Comparison of ENCODE assay signal across 18 cellular contexts in genomic region chr2:28068098-28068497, GRCh38.
DNase-seq lines count a peak whose midpoint lies in the region; ATAC-seq, FAIRE-seq and TF ChIP-seq lines count a peak whose summit lies in the region.
"Had no signal": no experiment of that assay in that cellular context is flagged by ENCODE, and none has a peak within 500 bp of the region (broad histone marks: within the 10 kb centered on the region; RNA-seq: fewer than 3 reads in every experiment).

No MANE protein-coding gene starts in this region.

- H3K79me2 ChIP-seq in HepG2 (ENCODE audit: insufficient read depth, low read length) (no peaks in the 10 kb centered on the region), endothelial cell of umbilical vein (ENCODE audit: control insufficient read depth, insufficient read depth, low read length) (no peaks in the 10 kb centered on the region)

- dilution Hi-C loops in endothelial cell of umbilical vein (cut with MboI; ENCODE audit: extremely low pct_ligation_motif_present, low sequenced_read_pairs), result no loop called here

- no peak for TF ChIP-seq CTCF in HepG2 (CRISPR knock-in tag; IDR thresholded peaks at IDR 0.05)
- no peak for TF ChIP-seq CTCF in right lobe of liver (IDR thresholded peaks at IDR 0.05)
- no peak for TF ChIP-seq CTCF in endothelial cell of umbilical vein (IDR thresholded peaks at IDR 0.05; ENCODE audit: extremely low read depth in 1 of 2, insufficient read depth in 1 of 2, low read depth in 1 of 2, low read length in 2 of 2)
- TF ChIP-seq CTCF in transverse colon (IDR thresholded peaks at IDR 0.05), result no peak

- DNase-seq in HepG2 (ENCODE audit: low spot score) (no peak), right lobe of liver (no peak), NOMO-1 (lab: John Stamatoyannopoulos, UW; ENCODE audit: unreplicated experiment in 2 of 2) (peak; percentile 69 to 91), endothelial cell of umbilical vein (ENCODE audit: low read depth, low spot score) (peak; percentile 67), transverse colon (no peak), NCI-H2196 treated with DMSO at 0.1 percent for 48 hours (lab: John Stamatoyannopoulos, UW; ENCODE audit: unreplicated experiment) (no peak)
- no peak for DNase-seq in stimulated activated naive CD4-positive, alpha-beta T cell treated with Interleukin-2 at 50 U/mL for 16 hours (lab: John Stamatoyannopoulos, UW)
- DNase-seq: activated naive CD8-positive, alpha-beta T cell treated with anti-CD3 and anti-CD28 coated beads, Interleukin-2, amount 10 ng/mL, durations not matched to agents 7 days and 5 days; activated T-cell treated with anti-CD3 and anti-CD28 coated beads, Interleukin-2, amount 50 U/mL, for 72 hours; brain microvascular endothelial cell; CD8-positive, alpha-beta T cell; DND-41; H9; heart right ventricle; islet precursor cell; NCI-H2107; NCI-H82 had no signal

- BruUV-seq in HepG2 (replicated peaks; lab: Mats Ljungman, UMichigan), result no TSS peak
- BruUV-seq in endothelial cell of umbilical vein (replicated peaks; lab: Mats Ljungman, UMichigan), result no TSS peak

- H3K36me3 ChIP-seq in HepG2 (replicated peaks in 1 of 2; ENCODE audit: control insufficient read depth in 1 of 2, insufficient read depth in 2 of 2, low read length in 2 of 2) (peaks cover 0 to 3% of the 10 kb centered on the region in 2 experiments; a peak in 1 of 5 replicates), right lobe of liver (no peaks in the 10 kb centered on the region), endothelial cell of umbilical vein (ENCODE audit: control insufficient read depth in 2 of 2, extremely low read depth in 1 of 2, insufficient read depth in 2 of 2, low read length in 2 of 2) (no peaks in the 10 kb centered on the region), transverse colon (no peaks in the 10 kb centered on the region)
- H3K36me3 ChIP-seq: brain microvascular endothelial cell had no signal

- H3K9me3 ChIP-seq in HepG2 (ENCODE audit: low read length), result no peaks in the 10 kb centered on the region
- no peaks in the 10 kb centered on the region for H3K9me3 ChIP-seq in right lobe of liver
- H3K9me3 ChIP-seq in endothelial cell of umbilical vein (replicated peaks; ENCODE audit: control insufficient read depth, insufficient read depth, low read length), result no peaks in the 10 kb centered on the region
- H3K9me3 ChIP-seq in transverse colon, result no peaks in the 10 kb centered on the region
- H3K9me3 ChIP-seq: heart right ventricle had no signal

- H3K4me1 ChIP-seq in HepG2 (ENCODE audit: insufficient read depth, low read length) (no peaks in the 10 kb centered on the region), right lobe of liver (no peaks in the 10 kb centered on the region), endothelial cell of umbilical vein (ENCODE audit: control insufficient read depth, extremely low read depth, insufficient read depth, low read length) (no peaks in the 10 kb centered on the region), transverse colon (peaks cover 0 to 8% (median 0%) of the 10 kb centered on the region in 4 donors)

- no peak overlapping the region for H3K4me3 ChIP-seq in HepG2 (replicated peaks in 1 of 3; ENCODE audit: insufficient read depth in 1 of 3, low read depth in 2 of 3, low read length in 3 of 3)
- H3K4me3 ChIP-seq in right lobe of liver, result no peak overlapping the region
- H3K4me3 ChIP-seq in endothelial cell of umbilical vein (replicated peaks in 1 of 3; ENCODE audit: insufficient read depth in 1 of 3, low read depth in 1 of 3, low read length in 3 of 3), result no peak overlapping the region
- no peak overlapping the region for H3K4me3 ChIP-seq in transverse colon
- H3K4me3 ChIP-seq: heart right ventricle had no signal

- no peak for TF ChIP-seq POLR2A in HepG2 (IDR thresholded peaks at IDR 0.05; ENCODE audit: insufficient read depth in 1 of 2, low read depth in 2 of 2, low read length in 2 of 2)
- TF ChIP-seq POLR2A in right lobe of liver (IDR thresholded peaks at IDR 0.05), result no peak
- TF ChIP-seq POLR2A in endothelial cell of umbilical vein (IDR thresholded peaks at IDR 0.05; ENCODE audit: low read depth, low read length), result no peak
- no peak for TF ChIP-seq POLR2A in transverse colon (IDR thresholded peaks at IDR 0.05)

- WGBS in HepG2 (ENCODE audit: low lambda C conversion rate), result 94% methylated on average over 2 of the region's 2 CpGs
- WGBS in right lobe of liver (ENCODE audit: insufficient coverage, low coverage, low lambda C conversion rate, missing lambda C conversion rate), result 63% methylated on average over 2 of the region's 2 CpGs
- 22 to 34% methylated on average over 2 of the region's 2 CpGs for WGBS in transverse colon (ENCODE audit: low coverage in 1 of 2), 2 donors

- no peak overlapping the region for H3K4me2 ChIP-seq in HepG2 (ENCODE audit: low read depth, low read length)
- H3K4me2 ChIP-seq in endothelial cell of umbilical vein (ENCODE audit: insufficient read depth, low read length), result no peak overlapping the region

- H3K9ac ChIP-seq in HepG2 (ENCODE audit: insufficient read depth, low read depth, low read length) (no peak overlapping the region), endothelial cell of umbilical vein (replicated peaks; ENCODE audit: extremely low read depth, insufficient read depth, low read length) (no peak overlapping the region)

- H2AFZ ChIP-seq in HepG2 (ENCODE audit: low read length) (no peak overlapping the region), endothelial cell of umbilical vein (ENCODE audit: low read depth, low read length) (no peak overlapping the region)

- intact Hi-C loops in HepG2 (cut with micrococcal nuclease; ENCODE audit: unreplicated experiment) (no loop called here), right lobe of liver (cut with DNase I) (no loop called here), endothelial cell of umbilical vein (cut with micrococcal nuclease) (no loop called here), transverse colon (cut with DNase I; ENCODE audit: low total_unique reads) (no loop called here)

- in situ Hi-C loops in HepG2 (cut with HindIII; ENCODE audit: extremely low pct_ligation_motif_present, low pct_unique_long_range_greater_than_20kb), result no loop called here
- in situ Hi-C loops in transverse colon (cut with MboI; ENCODE audit: low pct_ligation_motif_present in 1 of 4, low pct_unique_long_range_greater_than_20kb in 1 of 4, low sequenced_read_pairs in 3 of 4), result no loop called here

- no peak for FAIRE-seq in HepG2 (lab: Jason Lieb, UNC)
- no peak for FAIRE-seq in endothelial cell of umbilical vein (lab: Jason Lieb, UNC)

- no peak for TF ChIP-seq EP300 in HepG2 (IDR thresholded peaks at IDR 0.05; ENCODE audit: low read depth in 2 of 2, low read length in 2 of 2)
- TF ChIP-seq EP300 in HepG2 (CRISPR knock-in tag; IDR thresholded peaks at IDR 0.05; ENCODE audit: borderline replicate concordance), result no peak
- TF ChIP-seq EP300 in transverse colon (IDR thresholded peaks at IDR 0.05; ENCODE audit: low read depth), result no peak

- TF ChIP-seq RAD21 in HepG2 (CRISPR knock-in tag; IDR thresholded peaks at IDR 0.05), result no peak

- CTCF ChIA-PET in HepG2 (lab: Yijun Ruan, JAX; ENCODE audit: low intra/inter-chr PET ratio, low total read pairs), result no interaction called here
- CTCF ChIA-PET in endothelial cell of umbilical vein (lab: Charles Lee), result no interaction called here

- H3K9me1 ChIP-seq in endothelial cell of umbilical vein (replicated peaks; ENCODE audit: control insufficient read depth, extremely low read depth, insufficient read depth, low read length), result no peaks in the 10 kb centered on the region

- H3K27me3 ChIP-seq in HepG2 (ENCODE audit: control insufficient read depth in 1 of 2, insufficient read depth in 2 of 2, low read length in 2 of 2), result no peaks in the 10 kb centered on the region
- H3K27me3 ChIP-seq in right lobe of liver, result no peaks in the 10 kb centered on the region
- no peaks in the 10 kb centered on the region for H3K27me3 ChIP-seq in endothelial cell of umbilical vein (ENCODE audit: control insufficient read depth in 2 of 2, insufficient read depth in 2 of 2, low read length in 2 of 2)
- H3K27me3 ChIP-seq in transverse colon, result no peaks in the 10 kb centered on the region
- H3K27me3 ChIP-seq: brain microvascular endothelial cell, heart right ventricle had no signal

- no peaks in the 10 kb centered on the region for H4K20me1 ChIP-seq in HepG2 (ENCODE audit: insufficient read depth, low read length)
- no peaks in the 10 kb centered on the region for H4K20me1 ChIP-seq in endothelial cell of umbilical vein (replicated peaks; ENCODE audit: control insufficient read depth, extremely low read depth, insufficient read depth, low read length)

- ATAC-seq in HepG2, result no peak
- no peak for ATAC-seq in right lobe of liver
- no peak for ATAC-seq in GM18519 (IDR thresholded peaks at IDR 0.05; ENCODE audit: low FRiP score, unreplicated experiment)
- ATAC-seq: activated T-cell treated with anti-CD3 and anti-CD28 coated beads, Interleukin-2, amount 50 U/mL, for 72 hours; CD8-positive, alpha-beta T cell; heart right ventricle had no signal

- H3K27ac ChIP-seq in HepG2 (ENCODE audit: extremely low read length, insufficient read depth, low read length) (no peak overlapping the region), right lobe of liver (no peak overlapping the region), endothelial cell of umbilical vein (ENCODE audit: insufficient read depth, low read depth, low read length) (no peak overlapping the region), transverse colon (peak overlapping the region in 3 of 4 donors; percentile 19 to 47 (median 30))
- H3K27ac ChIP-seq: brain microvascular endothelial cell, heart right ventricle had no signal

- POLR2A ChIA-PET in HepG2 (lab: Yijun Ruan, JAX) (no interaction called here), endothelial cell of umbilical vein (lab: Charles Lee) (no interaction called here)

TF ChIP-seq in HepG2, 621 proteins besides CTCF, POLR2A, EP300 and RAD21 (continues in another document):
- TF ChIP-seq ZBTB8A (CRISPR knock-in tag; IDR thresholded peaks at IDR 0.05; ENCODE audit: borderline replicate concordance, low read depth), result no peak
- no peak for TF ChIP-seq ZNF432 (CRISPR knock-in tag; IDR thresholded peaks at IDR 0.05; ENCODE audit: borderline replicate concordance)

TF ChIP-seq in endothelial cell of umbilical vein, 7 proteins besides CTCF, POLR2A, EP300 and RAD21:
- TF ChIP-seq POLR2AphosphoS5 (IDR thresholded peaks at IDR 0.05; ENCODE audit: insufficient read depth, low read depth, low read length), result no peak
- no peak for TF ChIP-seq FOS (IDR thresholded peaks at IDR 0.05; ENCODE audit: borderline replicate concordance, insufficient read depth, low read length)
- TF ChIP-seq JUN (IDR thresholded peaks at IDR 0.05; ENCODE audit: borderline replicate concordance, insufficient read depth, insufficient read length, low read depth), result no peak
- no peak for TF ChIP-seq GATA2 (IDR thresholded peaks at IDR 0.05; ENCODE audit: insufficient read depth, insufficient read length, low read depth, low read length)
- TF ChIP-seq MAX (IDR thresholded peaks at IDR 0.05; ENCODE audit: insufficient read depth, insufficient read length), result no peak
- no peak for TF ChIP-seq MYC (IDR thresholded peaks at IDR 0.05; ENCODE audit: low read depth, low read length)

Comparison
In these comparisons a context has a peak if more than half of its experiments do, and no peak if none do; other contexts are left out.
1. DNase-seq: peak in NOMO-1 (2 of 2) and endothelial cell of umbilical vein (single experiment); none in HepG2 (single experiment), right lobe of liver (0 of 3), transverse colon (single experiment), stimulated activated naive CD4-positive, alpha-beta T cell treated with Interleukin-2 at 50 U/mL for 16 hours (single experiment) and NCI-H2196 treated with DMSO at 0.1 percent for 48 hours (single experiment).
2. H3K27ac ChIP-seq: peak in transverse colon (3 of 4); none in HepG2 (single experiment), right lobe of liver (0 of 3) and endothelial cell of umbilical vein (single experiment).